26 cellular contexts compared by ENCODE assay signal in genomic region chr22:21016644-21017420, GRCh38. TPM values are rescaled to one million over a fixed set of nuclear protein-coding genes. Genes with fewer than 3 reads are reported as not detected.
DNase-seq lines count a peak whose midpoint lies in the region; ATAC-seq, FAIRE-seq and TF ChIP-seq lines count a peak whose summit lies in the region.
"Had no signal": no experiment of that assay in that cellular context is flagged by ENCODE, and none has a peak within 500 bp of the region (broad histone marks: within the 10 kb centered on the region; RNA-seq: fewer than 3 reads in every experiment).

No MANE protein-coding gene starts in this region.

- H3K4me1 Mint-ChIP-seq in CD4-positive, alpha-beta T cell (ENCODE audit: low read depth), result peaks cover 30% of the 10 kb centered on the region
- peaks cover 28% of the 10 kb centered on the region for H3K4me1 Mint-ChIP-seq in T-helper 17 cell
- peaks cover 50% of the 10 kb centered on the region for H3K4me1 Mint-ChIP-seq in neural crest cell

- no peak for DNase-seq in CD4-positive, alpha-beta T cell
- no peak for DNase-seq in T-helper 17 cell
- no peak for DNase-seq in left colon
- DNase-seq in neural crest cell (ENCODE audit: low read depth, low spot score), result no peak
- DNase-seq in substantia nigra (lab: John Stamatoyannopoulos, UW), result no peak
- DNase-seq in GM12891 (ENCODE audit: insufficient read length, low spot score), result no peak
- DNase-seq in RCC 7860 (ENCODE audit: low spot score), result no peak
- DNase-seq: cortex of kidney; DMS 273 treated with DMSO at 0.1 percent for 48 hours; H7; MV-4-11; NCI-H1694 treated with DMSO at 0.1 percent for 48 hours; NCI-H526 treated with DMSO at 0.1 percent for 48 hours; stimulated activated CD4-positive, alpha-beta T cell treated with anti-CD3 and anti-CD28 coated beads, Interleukin-4, amount 100 ng/mL, for 1 hour; stimulated activated naive CD4-positive, alpha-beta T cell treated with Interleukin-2 at 50 U/mL for 16 hours; SW 1271 had no signal

- ATAC-seq in CD4-positive, alpha-beta T cell (ENCODE audit: poor library complexity), result no peak
- ATAC-seq in T-helper 17 cell (no peak), left colon (peak; percentile 33), GM21576 (IDR thresholded peaks at IDR 0.05; ENCODE audit: unreplicated experiment) (no peak)

- H3K36me3 Mint-ChIP-seq in CD4-positive, alpha-beta T cell (ENCODE audit: low read depth), result no peaks in the 10 kb centered on the region
- H3K36me3 Mint-ChIP-seq in T-helper 17 cell (ENCODE audit: low read depth) (no peaks in the 10 kb centered on the region), neural crest cell (ENCODE audit: low read depth) (no peaks in the 10 kb centered on the region)
- H3K36me3 Mint-ChIP-seq: activated naive CD8-positive, alpha-beta T cell; CD14-positive monocyte had no signal

- TF ChIP-seq CTCF in CD4-positive, alpha-beta T cell (IDR thresholded peaks at IDR 0.05), result no peak
- no peak for TF ChIP-seq CTCF in neural crest cell (conservative IDR thresholded peaks at IDR 0.05)

- no peak overlapping the region for H3K27ac Mint-ChIP-seq in CD4-positive, alpha-beta T cell
- H3K27ac Mint-ChIP-seq in T-helper 17 cell, result peak overlapping the region; percentile 85
- peak overlapping the region; percentile 87 for H3K27ac Mint-ChIP-seq in neural crest cell (ENCODE audit: unreplicated experiment)
- H3K27ac Mint-ChIP-seq: activated naive CD8-positive, alpha-beta T cell had no signal

- H3K27ac ChIP-seq in CD4-positive, alpha-beta T cell (ENCODE audit: low read depth, low read length), result no peak overlapping the region
- no peak overlapping the region for H3K27ac ChIP-seq in substantia nigra (ENCODE audit: low read depth, low read length, poor library complexity, severe bottlenecking)
- H3K27ac ChIP-seq: KMS-11, neutrophil had no signal

- H3K9me3 Mint-ChIP-seq in CD4-positive, alpha-beta T cell, result no peaks in the 10 kb centered on the region
- no peaks in the 10 kb centered on the region for H3K9me3 Mint-ChIP-seq in neural crest cell

- FAIRE-seq in GM12891 (lab: Jason Lieb, UNC) (no peak), RCC 7860 (lab: Jason Lieb, UNC) (no peak)
- FAIRE-seq: GM18507 had no signal

- CTCF ChIA-PET in CD4-positive, alpha-beta T cell (lab: Charles Lee), result interaction anchor here (0.6 kb wide), 2 partner anchors 147 to 598 kb away, joined by 3 to 4 read pairs; no protein-coding TSS in a partner anchor

- no peaks in the 10 kb centered on the region for H3K9me3 ChIP-seq in CD4-positive, alpha-beta T cell (ENCODE audit: control insufficient read depth, low read length)
- no peaks in the 10 kb centered on the region for H3K9me3 ChIP-seq in T-helper 17 cell (ENCODE audit: control insufficient read depth, low read length, poor library complexity, severe bottlenecking)
- H3K9me3 ChIP-seq: neutrophil had no signal

- intact Hi-C loops in CD4-positive, alpha-beta T cell (cut with DNase I, micrococcal nuclease), result no loop called here
- intact Hi-C loops in left colon (cut with DNase I, micrococcal nuclease), result no loop called here

- H3K27me3 ChIP-seq in CD4-positive, alpha-beta T cell (ENCODE audit: control insufficient read depth, insufficient read depth, low read length), result no peaks in the 10 kb centered on the region

- no peaks in the 10 kb centered on the region for H3K27me3 Mint-ChIP-seq in CD4-positive, alpha-beta T cell
- H3K27me3 Mint-ChIP-seq in T-helper 17 cell (no peaks in the 10 kb centered on the region), neural crest cell (ENCODE audit: low read depth) (no peaks in the 10 kb centered on the region)
- H3K27me3 Mint-ChIP-seq: activated naive CD8-positive, alpha-beta T cell had no signal

- POLR2A ChIA-PET in CD4-positive, alpha-beta T cell (lab: Charles Lee), result no interaction called here

- no peak for TF ChIP-seq POLR2A in GM12891 (IDR thresholded peaks at IDR 0.05; ENCODE audit: low read depth, low read length)

- H3K4me3 Mint-ChIP-seq in CD4-positive, alpha-beta T cell, result peak overlapping the region; percentile 62
- H3K4me3 Mint-ChIP-seq in T-helper 17 cell, result peak overlapping the region; percentile 62
- peak overlapping the region; percentile 67 for H3K4me3 Mint-ChIP-seq in neural crest cell
- H3K4me3 Mint-ChIP-seq: activated naive CD8-positive, alpha-beta T cell; CD14-positive monocyte had no signal

TF ChIP-seq in GM12891, 5 proteins besides CTCF, POLR2A, EP300 and RAD21:
- TF ChIP-seq SPI1 (IDR thresholded peaks at IDR 0.05; ENCODE audit: low read depth, low read length) (no peak), POU2F2 (IDR thresholded peaks at IDR 0.05; ENCODE audit: low read depth, low read length) (no peak), POLR2AphosphoS5 (IDR thresholded peaks at IDR 0.05; ENCODE audit: low read depth, low read length) (no peak), PAX5 (IDR thresholded peaks at IDR 0.05; ENCODE audit: insufficient read depth, low read length, severe bottlenecking) (no peak), TAF1 (IDR thresholded peaks at IDR 0.05; ENCODE audit: low read depth, low read length) (no peak)

RNA-seq across cellular contexts. Expression of gene P2RX6, which starts 1.9 kb away (rescaled TPM):
- under 1 TPM; 0.14 to 0.69 TPM for total RNA-seq in CD4-positive, alpha-beta T cell
- 1 to 10 TPM in 1 of 2 donors, under 1 TPM in 1; 0.39 to 1.0 TPM for total RNA-seq in T-helper 17 cell
- total RNA-seq in left colon, result 1 to 10 TPM in 1 of 2 donors, under 1 TPM in 1; 0.73 to 1.5 TPM
- total RNA-seq in neural crest cell, result 3.4 and 4.5 TPM in 2 replicates
- polyA plus RNA-seq in GM12891 (2012; ENCODE audit: low read depth, missing spikeins), result 0.15 TPM
- polyA plus RNA-seq: CD14-positive monocyte had no signal

RNA-seq across cellular contexts. Expression of gene THAP7, which starts 14.9 kb away (rescaled TPM):
- total RNA-seq in CD4-positive, alpha-beta T cell, result 10 to 100 TPM; 82.7 to 84.0 TPM
- 10 to 100 TPM; 41.5 to 55.6 TPM for total RNA-seq in T-helper 17 cell
- total RNA-seq in left colon, result 10 to 100 TPM; 18.1 to 20.0 TPM
- 35.4 and 37.0 TPM in 2 replicates for total RNA-seq in neural crest cell
- 18.9 TPM for polyA plus RNA-seq in GM12891 (2012; ENCODE audit: low read depth, missing spikeins)

RNA-seq across cellular contexts. Expression of gene SLC7A4, which starts 15.5 kb away (rescaled TPM):
- not detected for total RNA-seq in CD4-positive, alpha-beta T cell
- total RNA-seq in T-helper 17 cell (under 1 TPM; 0.13 to 0.15 TPM), left colon (1 to 10 TPM; 4.0 to 4.9 TPM), neural crest cell (0.26 and 0.43 TPM in 2 replicates)
- polyA plus RNA-seq in GM12891 (2012; ENCODE audit: low read depth, missing spikeins), result 0.05 TPM
- total RNA-seq: G401, glomerular endothelial cell, H7 had no signal
- polyA plus RNA-seq: CD14-positive monocyte had no signal

RNA-seq across cellular contexts. Expression of gene LRRC74B, which starts 28.9 kb away (rescaled TPM):
- total RNA-seq in CD4-positive, alpha-beta T cell, result not detected
- total RNA-seq in T-helper 17 cell (under 1 TPM in 1 of 2 donors, not detected in 1; 0.10 TPM), left colon (under 1 TPM in 1 of 2 donors, not detected in 1; 0.18 TPM), neural crest cell (not detected in 2 replicates)
- not detected for polyA plus RNA-seq in GM12891 (2012; ENCODE audit: low read depth, missing spikeins)
- total RNA-seq: fibroblast of lung, G401, glomerular endothelial cell, H7, smooth muscle cell had no signal
- polyA plus RNA-seq: CD14-positive monocyte, fibroblast of lung, smooth muscle cell had no signal

RNA-seq across cellular contexts. Expression of gene LZTR1, which starts 34.7 kb away (rescaled TPM):
- total RNA-seq in CD4-positive, alpha-beta T cell, result 10 to 100 TPM; 48.4 to 51.3 TPM
- total RNA-seq in T-helper 17 cell, result 10 to 100 TPM; 49.4 to 59.3 TPM
- 10 to 100 TPM; 49.9 to 50.4 TPM for total RNA-seq in left colon
- 88.7 and 94.5 TPM in 2 replicates for total RNA-seq in neural crest cell
- 18.2 TPM for polyA plus RNA-seq in GM12891 (2012; ENCODE audit: low read depth, missing spikeins)
